8 cellular contexts compared by ENCODE assay signal in the genomic region with DNA sequence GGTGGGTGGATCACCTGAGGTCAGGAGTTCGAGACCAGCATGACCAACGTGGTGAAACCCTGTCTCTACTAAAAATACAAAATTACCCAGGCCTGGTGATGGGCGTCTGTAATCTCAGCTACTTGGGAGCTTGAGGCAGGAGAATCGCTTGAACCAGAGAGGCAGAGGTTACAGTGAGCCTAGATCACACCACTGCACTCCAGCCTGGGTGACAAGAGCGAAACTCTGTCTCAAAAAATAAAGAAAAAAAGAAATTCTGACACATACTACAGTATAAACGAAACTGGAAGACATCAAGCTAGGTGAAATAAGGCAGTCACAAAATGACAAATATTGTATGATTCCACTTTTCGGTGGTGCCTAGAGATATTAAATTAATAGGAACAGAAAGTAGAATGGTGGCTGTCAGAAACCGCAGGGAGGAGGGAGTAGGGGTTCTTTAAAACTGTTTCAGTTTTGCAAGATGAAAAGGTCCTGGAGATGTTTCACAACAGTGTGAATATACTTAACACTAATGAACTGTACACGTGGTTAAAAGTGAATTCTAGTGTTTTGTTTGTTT. TPM values are rescaled to one million over a fixed set of nuclear protein-coding genes. Genes with fewer than 3 reads are reported as not detected.
DNase-seq lines count a peak whose midpoint lies in the region; ATAC-seq lines count a peak whose summit lies in the region.

No MANE protein-coding gene starts in this region.

- DNase-seq in activated CD8-positive, alpha-beta memory T cell treated with anti-CD3 and anti-CD28 coated beads, Interleukin-2, amount 10 ng/mL, durations not matched to agents 7 days and 5 days: peak; percentile 86
- no peak for DNase-seq in activated CD8-positive, alpha-beta memory T cell treated with anti-CD3 and anti-CD28 coated beads, Interleukin-2, amount 50 U/mL, for 4 hours
- DNase-seq in activated CD4-positive, alpha-beta T cell treated with anti-CD3 and anti-CD28 coated beads for 4 hours: peak; percentile 22 to 34
- DNase-seq in stimulated activated CD4-positive, alpha-beta T cell treated with anti-CD3 and anti-CD28 coated beads, Interleukin-4, amount 100 ng/mL, for 24 hours: peak; percentile 72
- no peak for DNase-seq in NCI-H2227 treated with DMSO at 0.1 percent for 48 hours (lab: John Stamatoyannopoulos, UW)
- no peak for DNase-seq in iPS-NIHi11 (ENCODE audit: low spot score)
- no peak for DNase-seq in nucleus accumbens (lab: John Stamatoyannopoulos, UW)

- CTCF ChIA-PET in activated CD8-positive, alpha-beta memory T cell treated with anti-CD3 and anti-CD28 coated beads, Interleukin-2, amount 10 ng/mL, durations not matched to agents 7 days and 5 days (lab: Charles Lee): interaction anchor here (1.1 to 4.9 kb wide), 5 partner anchors 10 to 51 kb away, joined by 3 to 24 read pairs (median 4); partner anchors contain the start of gene ZCWPW1

- H3K4me1 Mint-ChIP-seq in activated CD8-positive, alpha-beta memory T cell treated with anti-CD3 and anti-CD28 coated beads, Interleukin-2, amount 10 ng/mL, durations not matched to agents 7 days and 5 days: peaks cover 21% of the 10 kb centered on the region

- H3K27ac Mint-ChIP-seq in activated CD8-positive, alpha-beta memory T cell treated with anti-CD3 and anti-CD28 coated beads, Interleukin-2, amount 10 ng/mL, durations not matched to agents 7 days and 5 days: peak overlapping the region; percentile 95

- H3K9me3 Mint-ChIP-seq in activated CD8-positive, alpha-beta memory T cell treated with anti-CD3 and anti-CD28 coated beads, Interleukin-2, amount 10 ng/mL, durations not matched to agents 7 days and 5 days (ENCODE audit: low read depth): no peaks in the 10 kb centered on the region

- no peaks in the 10 kb centered on the region for H3K36me3 Mint-ChIP-seq in activated CD8-positive, alpha-beta memory T cell treated with anti-CD3 and anti-CD28 coated beads, Interleukin-2, amount 10 ng/mL, durations not matched to agents 7 days and 5 days

- peak; percentile 88 for ATAC-seq in activated CD8-positive, alpha-beta memory T cell treated with anti-CD3 and anti-CD28 coated beads, Interleukin-2, amount 10 ng/mL, durations not matched to agents 7 days and 5 days
- ATAC-seq in HG03095 (IDR thresholded peaks at IDR 0.05; ENCODE audit: unreplicated experiment): peak; percentile 83

- peaks cover 34% of the 10 kb centered on the region for H3K27me3 Mint-ChIP-seq in activated CD8-positive, alpha-beta memory T cell treated with anti-CD3 and anti-CD28 coated beads, Interleukin-2, amount 10 ng/mL, durations not matched to agents 7 days and 5 days

- H3K4me3 Mint-ChIP-seq in activated CD8-positive, alpha-beta memory T cell treated with anti-CD3 and anti-CD28 coated beads, Interleukin-2, amount 10 ng/mL, durations not matched to agents 7 days and 5 days: peak overlapping the region; percentile 50

RNA-seq across cellular contexts. Expression of gene PILRA, which starts 23.2 kb away (rescaled TPM):
- 1 to 10 TPM; 1.3 to 3.4 TPM for total RNA-seq in activated CD8-positive, alpha-beta memory T cell treated with anti-CD3 and anti-CD28 coated beads, Interleukin-2, amount 10 ng/mL, durations not matched to agents 7 days and 5 days

RNA-seq across cellular contexts. Expression of gene ZCWPW1, which starts 32.0 kb away (rescaled TPM):
- total RNA-seq in activated CD8-positive, alpha-beta memory T cell treated with anti-CD3 and anti-CD28 coated beads, Interleukin-2, amount 10 ng/mL, durations not matched to agents 7 days and 5 days: 1 to 10 TPM; 2.6 to 3.3 TPM

RNA-seq across cellular contexts. Expression of gene MEPCE, which starts 33.1 kb away (rescaled TPM):
- total RNA-seq in activated CD8-positive, alpha-beta memory T cell treated with anti-CD3 and anti-CD28 coated beads, Interleukin-2, amount 10 ng/mL, durations not matched to agents 7 days and 5 days: 10 to 100 TPM; 42.4 to 50.2 TPM

RNA-seq across cellular contexts. Expression of gene PILRB, which starts 38.6 kb away (rescaled TPM):
- 10 to 100 TPM; 46.0 to 67.8 TPM for total RNA-seq in activated CD8-positive, alpha-beta memory T cell treated with anti-CD3 and anti-CD28 coated beads, Interleukin-2, amount 10 ng/mL, durations not matched to agents 7 days and 5 days

RNA-seq across cellular contexts. Expression of gene PPP1R35, which starts 39.8 kb away (rescaled TPM):
- total RNA-seq in activated CD8-positive, alpha-beta memory T cell treated with anti-CD3 and anti-CD28 coated beads, Interleukin-2, amount 10 ng/mL, durations not matched to agents 7 days and 5 days: 100 to 1,000 TPM in 1 of 2 experiments, 10 to 100 TPM in 1; 77.6 to 101 TPM

Comparison
In these comparisons a context has a peak if more than half of its experiments do, and no peak if none do; other contexts are left out.
1. DNase-seq: peak in activated CD8-positive, alpha-beta memory T cell treated with anti-CD3 and anti-CD28 coated beads, Interleukin-2, amount 10 ng/mL, durations not matched to agents 7 days and 5 days (single experiment), activated CD4-positive, alpha-beta T cell treated with anti-CD3 and anti-CD28 coated beads for 4 hours (2 of 2) and stimulated activated CD4-positive, alpha-beta T cell treated with anti-CD3 and anti-CD28 coated beads, Interleukin-4, amount 100 ng/mL, for 24 hours (single experiment); none in activated CD8-positive, alpha-beta memory T cell treated with anti-CD3 and anti-CD28 coated beads, Interleukin-2, amount 50 U/mL, for 4 hours (single experiment), NCI-H2227 treated with DMSO at 0.1 percent for 48 hours (single experiment), iPS-NIHi11 (single experiment) and nucleus accumbens (0 of 56).